Comparison of ENCODE assay signal across 1 cellular context in the genomic region with DNA sequence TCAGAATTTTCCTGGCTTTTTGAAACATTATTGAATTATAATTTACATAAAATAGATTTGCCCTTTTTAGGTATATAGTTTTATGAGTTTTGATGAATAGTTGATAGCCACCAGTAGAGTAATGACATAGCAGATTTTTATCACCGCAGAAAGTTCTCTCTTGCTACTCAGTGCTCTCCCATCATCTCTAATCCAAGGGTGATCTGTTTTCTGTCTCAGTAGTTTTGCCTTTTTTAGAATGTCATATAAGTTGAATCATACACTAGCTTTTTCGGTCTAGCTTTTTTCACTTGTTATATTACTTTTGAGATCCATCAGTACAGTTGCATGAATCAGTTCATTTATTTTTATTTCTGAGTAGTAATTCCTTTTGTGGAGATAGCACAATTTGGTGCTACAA.
TF ChIP-seq lines count a peak whose summit lies in the region.

No MANE protein-coding gene starts in this region.

TF ChIP-seq in SK-N-SH, 30 proteins besides CTCF, POLR2A, EP300 and RAD21 (continued from another document):
- TF ChIP-seq GATA2 (CRISPR knock-in tag; IDR thresholded peaks at IDR 0.05) (peak; percentile 38; the same call in 1 of the 2 replicates), SIN3A (IDR thresholded peaks at IDR 0.05; ENCODE audit: borderline replicate concordance, low read depth, low read length) (no peak), FOXJ3 (CRISPR knock-in tag; IDR thresholded peaks at IDR 0.05) (no peak), RXRA (IDR thresholded peaks at IDR 0.05; ENCODE audit: borderline replicate concordance, low read depth) (peak; percentile 75; the same call in 1 of the 2 replicates), FOSL2 (IDR thresholded peaks at IDR 0.05; ENCODE audit: borderline replicate concordance, low read depth) (peak; percentile 87), POLR2AphosphoS5 (IDR thresholded peaks at IDR 0.05; ENCODE audit: low read depth, low read length) (peak; percentile 89), MAX (IDR thresholded peaks at IDR 0.05; ENCODE audit: low read depth) (peak; percentile 28; the same call in 1 of the 2 replicates), GABPA (IDR thresholded peaks at IDR 0.05; ENCODE audit: low read depth) (no peak), RCOR1 (IDR thresholded peaks at IDR 0.05; ENCODE audit: low read length) (peak; percentile 31; the same call in 1 of the 2 replicates), NFIC (IDR thresholded peaks at IDR 0.05; ENCODE audit: borderline replicate concordance) (peak; percentile 48; the same call in 1 of the 2 replicates), JUND (IDR thresholded peaks at IDR 0.05) (peak; percentile 91), MEF2A (IDR thresholded peaks at IDR 0.05; ENCODE audit: borderline replicate concordance, low read depth) (peak; percentile 66; the same call in 1 of the 2 replicates), ELF1 (IDR thresholded peaks at IDR 0.05) (no peak), TEAD4 (IDR thresholded peaks at IDR 0.05; ENCODE audit: borderline replicate concordance, insufficient read depth) (peak; percentile 81), EZH2phosphoT487 (IDR thresholded peaks at IDR 0.05; ENCODE audit: borderline replicate concordance, low read depth) (no peak), TCF12 (IDR thresholded peaks at IDR 0.05) (peak; percentile 99), TAF1 (IDR thresholded peaks at IDR 0.05; ENCODE audit: borderline replicate concordance, low read depth, low read length) (no peak), CHD2 (IDR thresholded peaks at IDR 0.05; ENCODE audit: low read length, partially characterized antibody) (no peak), YY1 (IDR thresholded peaks at IDR 0.05; ENCODE audit: low read depth) (no peak), SMC3 (IDR thresholded peaks at IDR 0.05; ENCODE audit: low read depth, low read length) (no peak), NRF1 (IDR thresholded peaks at IDR 0.05; ENCODE audit: low read depth, low read length) (no peak), FOXM1 (IDR thresholded peaks at IDR 0.05; ENCODE audit: low read depth) (0 out of 2 replicates have a peak, but pooled peaks have one; percentile 15)
- TF ChIP-seq, protein P1, sequence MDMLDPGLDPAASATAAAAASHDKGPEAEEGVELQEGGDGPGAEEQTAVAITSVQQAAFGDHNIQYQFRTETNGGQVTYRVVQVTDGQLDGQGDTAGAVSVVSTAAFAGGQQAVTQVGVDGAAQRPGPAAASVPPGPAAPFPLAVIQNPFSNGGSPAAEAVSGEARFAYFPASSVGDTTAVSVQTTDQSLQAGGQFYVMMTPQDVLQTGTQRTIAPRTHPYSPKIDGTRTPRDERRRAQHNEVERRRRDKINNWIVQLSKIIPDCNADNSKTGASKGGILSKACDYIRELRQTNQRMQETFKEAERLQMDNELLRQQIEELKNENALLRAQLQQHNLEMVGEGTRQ (IDR thresholded peaks at IDR 0.05; ENCODE audit: borderline replicate concordance, low read depth, low read length) = no peak
- TF ChIP-seq, protein P2, sequence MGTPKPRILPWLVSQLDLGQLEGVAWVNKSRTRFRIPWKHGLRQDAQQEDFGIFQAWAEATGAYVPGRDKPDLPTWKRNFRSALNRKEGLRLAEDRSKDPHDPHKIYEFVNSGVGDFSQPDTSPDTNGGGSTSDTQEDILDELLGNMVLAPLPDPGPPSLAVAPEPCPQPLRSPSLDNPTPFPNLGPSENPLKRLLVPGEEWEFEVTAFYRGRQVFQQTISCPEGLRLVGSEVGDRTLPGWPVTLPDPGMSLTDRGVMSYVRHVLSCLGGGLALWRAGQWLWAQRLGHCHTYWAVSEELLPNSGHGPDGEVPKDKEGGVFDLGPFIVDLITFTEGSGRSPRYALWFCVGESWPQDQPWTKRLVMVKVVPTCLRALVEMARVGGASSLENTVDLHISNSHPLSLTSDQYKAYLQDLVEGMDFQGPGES (IDR thresholded peaks at IDR 0.05; ENCODE audit: low read depth, low read length) = no peak
- TF ChIP-seq, protein P3, sequence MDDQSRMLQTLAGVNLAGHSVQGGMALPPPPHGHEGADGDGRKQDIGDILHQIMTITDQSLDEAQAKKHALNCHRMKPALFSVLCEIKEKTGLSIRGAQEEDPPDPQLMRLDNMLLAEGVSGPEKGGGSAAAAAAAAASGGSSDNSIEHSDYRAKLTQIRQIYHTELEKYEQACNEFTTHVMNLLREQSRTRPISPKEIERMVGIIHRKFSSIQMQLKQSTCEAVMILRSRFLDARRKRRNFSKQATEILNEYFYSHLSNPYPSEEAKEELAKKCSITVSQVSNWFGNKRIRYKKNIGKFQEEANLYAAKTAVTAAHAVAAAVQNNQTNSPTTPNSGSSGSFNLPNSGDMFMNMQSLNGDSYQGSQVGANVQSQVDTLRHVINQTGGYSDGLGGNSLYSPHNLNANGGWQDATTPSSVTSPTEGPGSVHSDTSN (IDR thresholded peaks at IDR 0.05) = peak; percentile 95
- TF ChIP-seq, protein P4, sequence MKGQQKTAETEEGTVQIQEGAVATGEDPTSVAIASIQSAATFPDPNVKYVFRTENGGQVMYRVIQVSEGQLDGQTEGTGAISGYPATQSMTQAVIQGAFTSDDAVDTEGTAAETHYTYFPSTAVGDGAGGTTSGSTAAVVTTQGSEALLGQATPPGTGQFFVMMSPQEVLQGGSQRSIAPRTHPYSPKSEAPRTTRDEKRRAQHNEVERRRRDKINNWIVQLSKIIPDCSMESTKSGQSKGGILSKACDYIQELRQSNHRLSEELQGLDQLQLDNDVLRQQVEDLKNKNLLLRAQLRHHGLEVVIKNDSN (IDR thresholded peaks at IDR 0.05; ENCODE audit: borderline replicate concordance, low read depth) = 0 out of 2 replicates have a peak, but pooled peaks have one; percentile 48
